Comparison of ENCODE assay signal across 1 cellular context in the genomic region with DNA sequence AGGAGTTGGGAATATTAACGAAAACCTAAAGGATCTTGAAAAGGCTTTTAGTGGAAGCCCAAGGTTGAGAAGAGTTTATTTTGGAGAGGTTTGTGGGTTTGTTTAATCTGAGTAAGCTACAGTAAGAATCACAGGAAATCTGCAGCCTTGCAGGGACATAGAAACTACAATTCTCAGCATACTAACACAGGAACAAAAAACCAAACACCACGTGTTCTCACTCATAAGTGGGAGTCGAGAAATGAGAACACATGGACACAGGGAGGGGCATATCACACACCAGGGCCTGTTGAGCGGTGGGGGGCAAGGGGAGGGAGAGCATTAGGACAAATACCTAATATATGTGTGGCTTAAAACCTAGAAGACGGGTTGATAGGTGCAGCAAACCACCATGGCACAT.
TF ChIP-seq lines count a peak whose summit lies in the region.

No MANE protein-coding gene starts in this region.

TF ChIP-seq in H1, 55 proteins besides CTCF, POLR2A, EP300 and RAD21:
- TF ChIP-seq POLR2AphosphoS5 (IDR thresholded peaks at IDR 0.05; ENCODE audit: low read depth, low read length) (no peak), YY1 (IDR thresholded peaks at IDR 0.05; ENCODE audit: low read depth, low read length) (no peak), NANOG (IDR thresholded peaks at IDR 0.05; ENCODE audit: insufficient read depth, low read depth, low read length, poor library complexity, severe bottlenecking) (no peak), CHD7 (IDR thresholded peaks at IDR 0.05; ENCODE audit: insufficient replicate concordance, low read length) (no peak), TEAD4 (IDR thresholded peaks at IDR 0.05; ENCODE audit: low read depth, low read length) (no peak), KDM5A (IDR thresholded peaks at IDR 0.05; ENCODE audit: low read length) (no peak), CBX8 (IDR thresholded peaks at IDR 0.05; ENCODE audit: borderline replicate concordance, low read depth, low read length) (no peak), CEBPB (IDR thresholded peaks at IDR 0.05; ENCODE audit: low read depth, low read length) (no peak), SUZ12 (IDR thresholded peaks at IDR 0.05; ENCODE audit: low read length) (no peak)
- TF ChIP-seq, protein P1, sequence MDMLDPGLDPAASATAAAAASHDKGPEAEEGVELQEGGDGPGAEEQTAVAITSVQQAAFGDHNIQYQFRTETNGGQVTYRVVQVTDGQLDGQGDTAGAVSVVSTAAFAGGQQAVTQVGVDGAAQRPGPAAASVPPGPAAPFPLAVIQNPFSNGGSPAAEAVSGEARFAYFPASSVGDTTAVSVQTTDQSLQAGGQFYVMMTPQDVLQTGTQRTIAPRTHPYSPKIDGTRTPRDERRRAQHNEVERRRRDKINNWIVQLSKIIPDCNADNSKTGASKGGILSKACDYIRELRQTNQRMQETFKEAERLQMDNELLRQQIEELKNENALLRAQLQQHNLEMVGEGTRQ (IDR thresholded peaks at IDR 0.05; ENCODE audit: low read length): no peak
